12 cellular contexts compared by ENCODE assay signal in genomic region chr16:4486126-4486893, GRCh38. TPM values are rescaled to one million over a fixed set of nuclear protein-coding genes. Genes with fewer than 3 reads are reported as not detected.
DNase-seq lines count a peak whose midpoint lies in the region; ATAC-seq and TF ChIP-seq lines count a peak whose summit lies in the region.
"Had no signal": no experiment of that assay in that cellular context is flagged by ENCODE, and none has a peak within 500 bp of the region (broad histone marks: within the 10 kb centered on the region; RNA-seq: fewer than 3 reads in every experiment).

No MANE protein-coding gene starts in this region.

- in situ Hi-C loops in IMR-90 (cut with MboI; ENCODE audit: low sequenced_read_pairs): no loop called here

- BruUV-seq in IMR-90 (replicated peaks; lab: Mats Ljungman, UMichigan): no TSS peak

- peaks cover 9% of the 10 kb centered on the region for H3K36me3 Mint-ChIP-seq in activated naive CD8-positive, alpha-beta T cell

- H4K5ac ChIP-seq in IMR-90 (ENCODE audit: low read depth, low read length): no peak overlapping the region

- no peak overlapping the region for H3K14ac ChIP-seq in IMR-90 (replicated peaks; ENCODE audit: low read depth, low read length)

- H2AK5ac ChIP-seq in IMR-90 (ENCODE audit: low read depth, low read length): peak overlapping the region; percentile 13; the same call in 1 of the 2 replicates

- H3K4me2 ChIP-seq in IMR-90 (ENCODE audit: low read depth, low read length): no peak overlapping the region

- DNase-seq in IMR-90: no peak
- no peak for DNase-seq in left ventricle myocardium superior
- DNase-seq in sciatic nerve (ENCODE audit: low spot score): no peak
- no peak for DNase-seq in activated effector memory CD4-positive, alpha-beta T cell treated with Interleukin-2 at 50 U/mL for 16 hours
- no peak for DNase-seq in foreskin fibroblast
- DNase-seq in stimulated activated CD4-positive, alpha-beta T cell treated with anti-CD3 and anti-CD28 coated beads, Interleukin-2, amount 100 ng/mL, for 24 hours: no peak
- no peak for DNase-seq in NCI-H146 (lab: John Stamatoyannopoulos, UW)
- DNase-seq: activated CD4-positive, alpha-beta T cell treated with anti-CD3 and anti-CD28 coated beads, Interleukin-2, amount 50 U/mL, for 1 hour; foreskin keratinocyte; midbrain; stimulated activated naive CD4-positive, alpha-beta T cell had no signal

- H3K9ac ChIP-seq in IMR-90 (ENCODE audit: low read depth, low read length): no peak overlapping the region

- CTCF ChIA-PET in IMR-90 (lab: Yijun Ruan, JAX): interaction anchor here (0.6 kb wide), 1 partner anchor 206 kb away, joined by 3 read pairs; no protein-coding TSS in a partner anchor

- H3K27me3 ChIP-seq in IMR-90 (ENCODE audit: control insufficient read depth, insufficient read depth, low read length): no peaks in the 10 kb centered on the region
- H3K27me3 ChIP-seq: foreskin keratinocyte had no signal

- H3K9me1 ChIP-seq in IMR-90 (ENCODE audit: insufficient read depth, low read length): peaks cover 23% of the 10 kb centered on the region

- H2BK20ac ChIP-seq in IMR-90 (ENCODE audit: low read depth, low read length): no peak overlapping the region

- H3K4me1 ChIP-seq in IMR-90 (ENCODE audit: control insufficient read depth, insufficient read depth, low read length): peaks cover 18% of the 10 kb centered on the region

- H3K9me3 Mint-ChIP-seq in activated naive CD8-positive, alpha-beta T cell (ENCODE audit: low read depth): no peaks in the 10 kb centered on the region

- no peak overlapping the region for H3K4ac ChIP-seq in IMR-90 (ENCODE audit: low read depth, low read length)

- no peak overlapping the region for H3K23ac ChIP-seq in IMR-90 (ENCODE audit: low read depth, low read length)

- H3K4me3 Mint-ChIP-seq in activated naive CD8-positive, alpha-beta T cell: peak overlapping the region; percentile 28

- peaks cover 76% of the 10 kb centered on the region for H3K4me1 Mint-ChIP-seq in activated naive CD8-positive, alpha-beta T cell (ENCODE audit: low read depth)

- no peak overlapping the region for H2AFZ ChIP-seq in IMR-90 (replicated peaks; ENCODE audit: low read length, poor library complexity)

- H3K27me3 Mint-ChIP-seq in activated naive CD8-positive, alpha-beta T cell: no peaks in the 10 kb centered on the region

- WGBS in IMR-90 (ENCODE audit: extremely low coverage in 2 of 2, insufficient read length in 1 of 2), 2 experiments: 86% methylated on average over 1 of the region's 3 CpGs; no CpG with 5 or more reads in 1 of the 2 experiments

- TF ChIP-seq POLR2A in IMR-90 (IDR thresholded peaks at IDR 0.05; ENCODE audit: low read depth, low read length): no peak

- no peak overlapping the region for H3K18ac ChIP-seq in IMR-90 (ENCODE audit: low read depth, low read length)

- H2AK9ac ChIP-seq in IMR-90 (replicated peaks; ENCODE audit: low read depth, low read length, poor library complexity): no peak overlapping the region

- H3K36me3 ChIP-seq in IMR-90 (ENCODE audit: control insufficient read depth, insufficient read depth, low read length): peaks cover 3% of the 10 kb centered on the region

- no peak for ATAC-seq in IMR-90 (ENCODE audit: low read depth)
- ATAC-seq in left ventricle myocardium superior: peak; percentile 93
- ATAC-seq in sciatic nerve: peak; percentile 93
- ATAC-seq: foreskin keratinocyte had no signal

- no peak overlapping the region for H2BK120ac ChIP-seq in IMR-90 (ENCODE audit: low read depth, low read length)

- peaks cover 12% of the 10 kb centered on the region; the same call in 1 of the 2 replicates for H4K20me1 ChIP-seq in IMR-90 (ENCODE audit: insufficient read depth, low read length)

- intact Hi-C loops in IMR-90 (cut with micrococcal nuclease) (no loop called here), left ventricle myocardium superior (cut with micrococcal nuclease) (no loop called here), sciatic nerve (cut with DNase I) (no loop called here)

- TF ChIP-seq RAD21 in IMR-90 (IDR thresholded peaks at IDR 0.05; ENCODE audit: low read length): no peak

- no peak overlapping the region for H3K4me3 ChIP-seq in IMR-90 (ENCODE audit: insufficient read depth, low read depth, low read length)
- no peak overlapping the region for H3K4me3 ChIP-seq in foreskin fibroblast (ENCODE audit: low read depth in 1 of 2, low read length in 2 of 2)

- H3K9me3 ChIP-seq in IMR-90 (ENCODE audit: control insufficient read depth, insufficient read depth, low read length): no peaks in the 10 kb centered on the region

- no peak overlapping the region for H2BK5ac ChIP-seq in IMR-90 (ENCODE audit: low read depth, low read length, poor library complexity, severe bottlenecking)

- TF ChIP-seq CTCF in IMR-90 (conservative IDR thresholded peaks at IDR 0.05; ENCODE audit: low read depth, low read length): no peak
- no peak for TF ChIP-seq CTCF in foreskin fibroblast (IDR thresholded peaks at IDR 0.05; ENCODE audit: low read depth, low read length)

- no peak overlapping the region for H2BK15ac ChIP-seq in IMR-90 (ENCODE audit: low read depth, low read length)

- H4K91ac ChIP-seq in IMR-90 (ENCODE audit: insufficient read depth, low read depth, low read length): no peak overlapping the region

- H3K27ac ChIP-seq in IMR-90 (ENCODE audit: insufficient read depth, low read length): no peak overlapping the region
- H3K27ac ChIP-seq: foreskin keratinocyte had no signal

- H3K79me1 ChIP-seq in IMR-90 (ENCODE audit: low read depth in 1 of 2, low read length in 2 of 2): peaks cover 49 to 71% of the 10 kb centered on the region in 2 experiments

- peak overlapping the region; percentile 93 for H3K27ac Mint-ChIP-seq in activated naive CD8-positive, alpha-beta T cell

- no peak overlapping the region for H4K8ac ChIP-seq in IMR-90 (ENCODE audit: low read depth in 2 of 2, low read length in 2 of 2)

- POLR2A ChIA-PET in IMR-90 (lab: Charles Lee; ENCODE audit: unreplicated experiment): no interaction called here

- no peak overlapping the region for H3K56ac ChIP-seq in IMR-90 (ENCODE audit: extremely low read depth, insufficient read depth, low read length)

- dilution Hi-C loops in IMR-90 (cut with HindIII; ENCODE audit: low sequenced_read_pairs, unreplicated experiment): no loop called here

TF ChIP-seq in IMR-90, 13 proteins besides CTCF, POLR2A, EP300 and RAD21:
- TF ChIP-seq FOS (IDR thresholded peaks at IDR 0.05; ENCODE audit: low read depth, low read length): no peak
- TF ChIP-seq SMC3 (IDR thresholded peaks at IDR 0.05; ENCODE audit: low read depth, low read length): no peak
- TF ChIP-seq USF2 (IDR thresholded peaks at IDR 0.05; ENCODE audit: low read depth, low read length): no peak
- TF ChIP-seq RCOR1 (IDR thresholded peaks at IDR 0.05; ENCODE audit: insufficient replicate concordance, low read length): no peak
- no peak for TF ChIP-seq CEBPB (IDR thresholded peaks at IDR 0.05; ENCODE audit: low read depth, low read length)
- no peak for TF ChIP-seq RFX5 (IDR thresholded peaks at IDR 0.05; ENCODE audit: low read depth, low read length)
- no peak for TF ChIP-seq NFE2L2 (IDR thresholded peaks at IDR 0.05; ENCODE audit: low read depth, low read length)
- TF ChIP-seq MAZ (IDR thresholded peaks at IDR 0.05; ENCODE audit: borderline replicate concordance, low read depth, low read length): no peak
- TF ChIP-seq MAFK (IDR thresholded peaks at IDR 0.05; ENCODE audit: low read depth, low read length): no peak

RNA-seq across cellular contexts. Expression of gene HMOX2, which starts 10.1 kb away (rescaled TPM):
- total RNA-seq in IMR-90 (2012; rRNA removed) (91.1 and 98.8 TPM in 2 replicates), left ventricle myocardium superior (121 TPM), sciatic nerve (26.3 TPM)
- 93.9 and 109 TPM in 2 replicates for polyA plus RNA-seq in IMR-90 (2012; rRNA removed)
- 80.5 and 83.7 TPM in 2 replicates for polyA plus RNA-seq in IMR-90 (2012; cell fraction: cytosol; rRNA removed)
- 50.5 and 52.2 TPM in 2 replicates for polyA plus RNA-seq in IMR-90 (2012; cell fraction: nucleus; rRNA removed; ENCODE audit: low replicate concordance)

RNA-seq across cellular contexts. Expression of gene NMRAL1, which starts 11.9 kb away (rescaled TPM):
- total RNA-seq in IMR-90 (2012; rRNA removed) (67.6 and 73.6 TPM in 2 replicates), left ventricle myocardium superior (24.7 TPM), sciatic nerve (32.8 TPM)
- polyA plus RNA-seq in IMR-90 (2012; rRNA removed): 48.6 and 52.4 TPM in 2 replicates
- polyA plus RNA-seq in IMR-90 (2012; cell fraction: cytosol; rRNA removed): 62.4 and 64.5 TPM in 2 replicates
- polyA plus RNA-seq in IMR-90 (2012; cell fraction: nucleus; rRNA removed; ENCODE audit: low replicate concordance): 50.0 and 61.0 TPM in 2 replicates

RNA-seq across cellular contexts. Expression of gene CDIP1, which starts 52.3 kb away (rescaled TPM):
- total RNA-seq in IMR-90 (2012; rRNA removed) (4.2 and 4.8 TPM in 2 replicates), left ventricle myocardium superior (53.3 TPM), sciatic nerve (40.6 TPM)
- 14.6 and 15.8 TPM in 2 replicates for polyA plus RNA-seq in IMR-90 (2012; rRNA removed)
- 16.9 and 19.7 TPM in 2 replicates for polyA plus RNA-seq in IMR-90 (2012; cell fraction: cytosol; rRNA removed)
- polyA plus RNA-seq in IMR-90 (2012; cell fraction: nucleus; rRNA removed; ENCODE audit: low replicate concordance): 14.2 and 20.5 TPM in 2 replicates
